24 cellular contexts compared by ENCODE assay signal in the genomic region with DNA sequence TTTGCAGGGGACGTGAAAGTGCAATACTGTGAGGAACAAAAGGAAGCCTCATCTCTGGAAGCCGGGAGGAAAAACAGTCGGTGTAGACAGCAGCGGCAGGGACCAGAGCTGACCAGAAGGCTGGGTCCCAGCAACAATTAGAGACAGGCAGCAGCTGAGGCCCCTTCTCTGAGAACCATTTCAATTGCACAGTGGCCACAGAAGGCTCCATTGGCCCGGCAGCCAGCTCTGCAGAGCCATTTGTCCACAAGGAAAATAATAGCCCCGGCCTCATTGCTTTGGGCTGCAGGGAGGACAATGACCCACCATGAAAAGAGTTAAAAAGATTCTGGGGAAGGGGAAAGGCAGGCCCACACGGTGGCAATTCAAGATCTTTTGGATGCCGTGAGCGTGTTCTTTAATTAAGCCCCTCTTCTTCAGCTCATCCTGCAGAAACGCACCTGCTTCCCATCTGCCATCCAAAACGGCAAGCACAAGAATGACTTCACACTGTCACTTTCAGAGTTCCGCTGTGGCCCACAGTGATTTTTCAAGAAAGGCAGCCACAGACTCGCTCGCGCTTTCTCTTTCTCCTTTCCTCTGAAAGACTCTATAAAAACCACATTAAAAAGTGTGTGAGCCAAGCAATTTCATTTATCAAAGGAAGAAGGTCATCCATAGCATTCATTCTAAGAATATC.
DNase-seq lines count a peak whose midpoint lies in the region; ATAC-seq and TF ChIP-seq lines count a peak whose summit lies in the region.
"Had no signal": no experiment of that assay in that cellular context is flagged by ENCODE, and none has a peak within 500 bp of the region (broad histone marks: within the 10 kb centered on the region; RNA-seq: fewer than 3 reads in every experiment).

No MANE protein-coding gene starts in this region.

- ATAC-seq in HG02973 (IDR thresholded peaks at IDR 0.05; ENCODE audit: unreplicated experiment), result no peak
- ATAC-seq in WTC11, result no peak
- no peak for ATAC-seq in HG03045 (IDR thresholded peaks at IDR 0.05; ENCODE audit: unreplicated experiment)
- ATAC-seq: A549, GM12878, GM23338, Panc1, SK-N-SH treated with all-trans-retinoic acid at 6 μM for 48 hours had no signal

- POLR2A ChIA-PET in WTC11 (lab: Charles Lee), result no interaction called here

- no peak overlapping the region for H3K4me3 Mint-ChIP-seq in WTC11
- H3K4me3 Mint-ChIP-seq: B cell, CD14-positive monocyte, GM23338 had no signal

- no peaks in the 10 kb centered on the region for H3K9me2 ChIP-seq in neural cell (ENCODE audit: insufficient read depth, low read length)

- no peak for TF ChIP-seq EP300 in neural cell (conservative IDR thresholded peaks at IDR 0.05; ENCODE audit: poor library complexity, severe bottlenecking)

- peak overlapping the region; percentile 24 for H3K9ac ChIP-seq in neural cell (ENCODE audit: low read length)

- TF ChIP-seq CTCF in GM12865 (IDR thresholded peaks at IDR 0.05; ENCODE audit: insufficient read depth, low read depth, low read length, missing control alignments) (no peak), dorsolateral prefrontal cortex (IDR thresholded peaks at IDR 0.05 in 54 of 56, conservative IDR thresholded peaks at IDR 0.05 in 2 of 56; ENCODE audit: low read depth in 1 of 56, partially characterized antibody in 56 of 56) (no peak), neural cell (IDR thresholded peaks at IDR 0.05; ENCODE audit: poor library complexity, severe bottlenecking) (no peak), WTC11 (IDR thresholded peaks at IDR 0.05) (no peak)

- no peak overlapping the region for H3K4me2 ChIP-seq in neural cell (ENCODE audit: low read length)
- H3K4me2 ChIP-seq: A549, GM23338 had no signal

- peaks cover 31% of the 10 kb centered on the region for H3K9me3 Mint-ChIP-seq in WTC11
- H3K9me3 Mint-ChIP-seq: IgD-negative memory B cell had no signal

- H3K36me3 ChIP-seq in neural cell (ENCODE audit: insufficient read depth, low read length), result no peaks in the 10 kb centered on the region
- H3K36me3 ChIP-seq: HAP-1 had no signal

- peaks cover 5% of the 10 kb centered on the region; the same call in 1 of the 2 replicates for H3K27me3 Mint-ChIP-seq in WTC11 (ENCODE audit: low read depth)

- no peak for TF ChIP-seq RAD21 in neural cell (conservative IDR thresholded peaks at IDR 0.05)

- no peaks in the 10 kb centered on the region for H4K20me1 ChIP-seq in neural cell (ENCODE audit: insufficient read depth)

- H3K36me3 Mint-ChIP-seq in WTC11, result peaks cover 51% of the 10 kb centered on the region
- H3K36me3 Mint-ChIP-seq: CD14-positive monocyte, IgD-negative memory B cell had no signal

- H3F3A ChIP-seq in neural cell (ENCODE audit: insufficient read depth, low read length, poor library complexity, severe bottlenecking), result peaks cover 16% of the 10 kb centered on the region

- H2AFZ ChIP-seq in neural cell (ENCODE audit: low read depth, low read length), result no peak overlapping the region
- H2AFZ ChIP-seq: GM23338 had no signal

- peaks cover 0 to 17% (median 0%) of the 10 kb centered on the region in 45 donors for H3K27me3 ChIP-seq in dorsolateral prefrontal cortex
- no peaks in the 10 kb centered on the region for H3K27me3 ChIP-seq in neural cell (ENCODE audit: insufficient read depth, low read depth, low read length)

- CTCF ChIA-PET in WTC11 (lab: Charles Lee), result no interaction called here

- H3K79me2 ChIP-seq in neural cell (replicated peaks; ENCODE audit: insufficient read depth, low read length), result peaks cover 30% of the 10 kb centered on the region

- H3K27ac ChIP-seq in dorsolateral prefrontal cortex, result peak overlapping the region in 13 of 59 donors; percentile 8 to 55 (median 28)
- H3K27ac ChIP-seq in neural cell (ENCODE audit: low read length), result no peak overlapping the region
- H3K27ac ChIP-seq: A549 had no signal

- intact Hi-C loops in dorsolateral prefrontal cortex (cut with DNase I), result no loop called here

- H3K9me3 ChIP-seq in neural cell (ENCODE audit: low read length), result no peaks in the 10 kb centered on the region
- H3K9me3 ChIP-seq: A549, HAP-1 had no signal

- H3K4me3 ChIP-seq in GM12865 (ENCODE audit: low read depth, low read length) (no peak overlapping the region), dorsolateral prefrontal cortex (peak overlapping the region in 45 of 59 donors; percentile 0 to 57 (median 29)), neural cell (ENCODE audit: low read length) (peak overlapping the region; percentile 2)
- H3K4me3 ChIP-seq: A549, GM12878, GM23338, HAP-1 had no signal

- H3K4me1 Mint-ChIP-seq in WTC11, result no peaks in the 10 kb centered on the region
- H3K4me1 Mint-ChIP-seq: B cell, CD14-positive monocyte, IgD-negative memory B cell had no signal

- peak; percentile 3 for DNase-seq in GM12865 (ENCODE audit: low read depth)
- peak; percentile 28 for DNase-seq in NCI-H2171 (lab: John Stamatoyannopoulos, UW)
- DNase-seq in dorsolateral prefrontal cortex, result no peak
- no peak for DNase-seq in NCI-H1048 (lab: John Stamatoyannopoulos, UW)
- DNase-seq in WTC11 (ENCODE audit: low spot score), result no peak
- DNase-seq: DMS53; Kasumi-1; NCI-H1694 treated with DMSO at 0.1 percent for 48 hours; NCI-H2081 treated with DMSO at 0.1 percent for 48 hours; NCI-H345; NCI-H526 treated with DMSO at 0.1 percent for 48 hours; NK-92 treated with Interleukin-12 subunit alpha and Interleukin-12 subunit beta, amount 100 ng/mL, for 24 hours had no signal

- H3K27ac Mint-ChIP-seq in WTC11, result no peak overlapping the region
- H3K27ac Mint-ChIP-seq: B cell, CD14-positive monocyte, GM23338, IgD-negative memory B cell had no signal

TF ChIP-seq in neural cell, 6 proteins besides CTCF, POLR2A, EP300 and RAD21:
- TF ChIP-seq SMC3 (conservative IDR thresholded peaks at IDR 0.05; ENCODE audit: poor library complexity) (no peak), MXI1 (conservative IDR thresholded peaks at IDR 0.05; ENCODE audit: poor library complexity, severe bottlenecking) (no peak), TAF1 (IDR thresholded peaks at IDR 0.05; ENCODE audit: low read depth) (no peak), POLR2AphosphoS5 (IDR thresholded peaks at IDR 0.05) (no peak), EZH2 (IDR thresholded peaks at IDR 0.05; ENCODE audit: borderline replicate concordance, insufficient read depth, low read length, poor library complexity, severe bottlenecking) (no peak)
- TF ChIP-seq, protein P1, sequence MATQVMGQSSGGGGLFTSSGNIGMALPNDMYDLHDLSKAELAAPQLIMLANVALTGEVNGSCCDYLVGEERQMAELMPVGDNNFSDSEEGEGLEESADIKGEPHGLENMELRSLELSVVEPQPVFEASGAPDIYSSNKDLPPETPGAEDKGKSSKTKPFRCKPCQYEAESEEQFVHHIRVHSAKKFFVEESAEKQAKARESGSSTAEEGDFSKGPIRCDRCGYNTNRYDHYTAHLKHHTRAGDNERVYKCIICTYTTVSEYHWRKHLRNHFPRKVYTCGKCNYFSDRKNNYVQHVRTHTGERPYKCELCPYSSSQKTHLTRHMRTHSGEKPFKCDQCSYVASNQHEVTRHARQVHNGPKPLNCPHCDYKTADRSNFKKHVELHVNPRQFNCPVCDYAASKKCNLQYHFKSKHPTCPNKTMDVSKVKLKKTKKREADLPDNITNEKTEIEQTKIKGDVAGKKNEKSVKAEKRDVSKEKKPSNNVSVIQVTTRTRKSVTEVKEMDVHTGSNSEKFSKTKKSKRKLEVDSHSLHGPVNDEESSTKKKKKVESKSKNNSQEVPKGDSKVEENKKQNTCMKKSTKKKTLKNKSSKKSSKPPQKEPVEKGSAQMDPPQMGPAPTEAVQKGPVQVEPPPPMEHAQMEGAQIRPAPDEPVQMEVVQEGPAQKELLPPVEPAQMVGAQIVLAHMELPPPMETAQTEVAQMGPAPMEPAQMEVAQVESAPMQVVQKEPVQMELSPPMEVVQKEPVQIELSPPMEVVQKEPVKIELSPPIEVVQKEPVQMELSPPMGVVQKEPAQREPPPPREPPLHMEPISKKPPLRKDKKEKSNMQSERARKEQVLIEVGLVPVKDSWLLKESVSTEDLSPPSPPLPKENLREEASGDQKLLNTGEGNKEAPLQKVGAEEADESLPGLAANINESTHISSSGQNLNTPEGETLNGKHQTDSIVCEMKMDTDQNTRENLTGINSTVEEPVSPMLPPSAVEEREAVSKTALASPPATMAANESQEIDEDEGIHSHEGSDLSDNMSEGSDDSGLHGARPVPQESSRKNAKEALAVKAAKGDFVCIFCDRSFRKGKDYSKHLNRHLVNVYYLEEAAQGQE (IDR thresholded peaks at IDR 0.05; ENCODE audit: borderline replicate concordance), result no peak
TF ChIP-seq in neural cell: peak in this region for 0.

TF ChIP-seq in WTC11, 78 proteins besides CTCF, POLR2A, EP300 and RAD21 (continues in another document):
- TF ChIP-seq, protein P2, sequence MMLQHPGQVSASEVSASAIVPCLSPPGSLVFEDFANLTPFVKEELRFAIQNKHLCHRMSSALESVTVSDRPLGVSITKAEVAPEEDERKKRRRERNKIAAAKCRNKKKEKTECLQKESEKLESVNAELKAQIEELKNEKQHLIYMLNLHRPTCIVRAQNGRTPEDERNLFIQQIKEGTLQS (CRISPR knock-in tag; conservative IDR thresholded peaks at IDR 0.05), result no peak
- no peak for TF ChIP-seq ZNF138 (CRISPR knock-in tag; conservative IDR thresholded peaks at IDR 0.05)
- TF ChIP-seq, protein P3, sequence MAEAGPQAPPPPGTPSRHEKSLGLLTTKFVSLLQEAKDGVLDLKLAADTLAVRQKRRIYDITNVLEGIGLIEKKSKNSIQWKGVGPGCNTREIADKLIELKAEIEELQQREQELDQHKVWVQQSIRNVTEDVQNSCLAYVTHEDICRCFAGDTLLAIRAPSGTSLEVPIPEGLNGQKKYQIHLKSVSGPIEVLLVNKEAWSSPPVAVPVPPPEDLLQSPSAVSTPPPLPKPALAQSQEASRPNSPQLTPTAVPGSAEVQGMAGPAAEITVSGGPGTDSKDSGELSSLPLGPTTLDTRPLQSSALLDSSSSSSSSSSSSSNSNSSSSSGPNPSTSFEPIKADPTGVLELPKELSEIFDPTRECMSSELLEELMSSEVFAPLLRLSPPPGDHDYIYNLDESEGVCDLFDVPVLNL (CRISPR knock-in tag; IDR thresholded peaks at IDR 0.05; ENCODE audit: borderline replicate concordance, low read depth), result no peak
- TF ChIP-seq, protein P4, sequence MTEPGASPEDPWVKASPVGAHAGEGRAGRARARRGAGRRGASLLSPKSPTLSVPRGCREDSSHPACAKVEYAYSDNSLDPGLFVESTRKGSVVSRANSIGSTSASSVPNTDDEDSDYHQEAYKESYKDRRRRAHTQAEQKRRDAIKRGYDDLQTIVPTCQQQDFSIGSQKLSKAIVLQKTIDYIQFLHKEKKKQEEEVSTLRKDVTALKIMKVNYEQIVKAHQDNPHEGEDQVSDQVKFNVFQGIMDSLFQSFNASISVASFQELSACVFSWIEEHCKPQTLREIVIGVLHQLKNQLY (CRISPR knock-in tag; IDR thresholded peaks at IDR 0.05), result no peak
- TF ChIP-seq ZNF317 (CRISPR knock-in tag; IDR thresholded peaks at IDR 0.05; ENCODE audit: borderline replicate concordance, low read depth), result no peak
- no peak for TF ChIP-seq CBFB (CRISPR knock-in tag; IDR thresholded peaks at IDR 0.05; ENCODE audit: low read depth)
- no peak for TF ChIP-seq ELF4 (CRISPR knock-in tag; IDR thresholded peaks at IDR 0.05; ENCODE audit: low read depth)

Comparison
In these comparisons a context has a peak if more than half of its experiments do, and no peak if none do; other contexts are left out.
1. DNase-seq: peak in GM12865 (single experiment) and NCI-H2171 (single experiment); none in dorsolateral prefrontal cortex (0 of 10), NCI-H1048 (single experiment) and WTC11 (single experiment).